In the genomic region with DNA sequence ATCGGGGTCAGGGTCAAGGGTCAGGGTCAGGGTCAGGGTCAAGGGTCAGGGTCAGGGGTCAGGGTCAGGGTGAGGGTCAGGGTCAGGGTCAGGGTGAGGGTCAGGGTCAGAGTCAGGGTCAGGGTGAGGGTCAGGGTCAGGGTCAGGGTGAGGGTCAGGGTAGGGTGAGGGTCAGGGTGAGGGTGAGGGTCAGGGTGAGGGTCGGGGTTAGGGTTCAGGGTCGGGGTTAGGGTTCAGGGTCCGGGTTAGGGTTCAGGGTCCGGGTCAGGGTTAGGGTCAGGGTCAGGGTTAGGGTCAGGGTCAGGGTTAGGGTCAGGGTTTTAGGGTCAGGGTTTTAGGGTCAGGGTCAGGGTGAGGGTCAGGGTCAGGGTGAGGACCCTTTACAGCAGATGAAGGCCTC, we compare ENCODE assay signal across 1 cellular context. TPM values are rescaled to one million over a fixed set of nuclear protein-coding genes. Genes with fewer than 3 reads are reported as not detected.
"Had no signal": no experiment of that assay in that cellular context is flagged by ENCODE, and none has a peak within 500 bp of the region (broad histone marks: within the 10 kb centered on the region; RNA-seq: fewer than 3 reads in every experiment).

No MANE protein-coding gene starts in this region.

RNA-seq across cellular contexts. Expression of a gene that starts 22.4 kb away (rescaled TPM):
- total RNA-seq: G401 had no signal
